Comparison of ENCODE assay signal across 23 cellular contexts in genomic region chrX:126723881-126724280, GRCh38.
"Had no signal": no experiment of that assay in that cellular context is flagged by ENCODE, and none has a peak within 500 bp of the region (broad histone marks: within the 10 kb centered on the region; RNA-seq: fewer than 3 reads in every experiment).

No MANE protein-coding gene starts in this region.

- H3K36me3 ChIP-seq: SJSA1 had no signal

- DNase-seq: activated CD4-positive, alpha-beta memory T cell treated with anti-CD3 and anti-CD28 coated beads, Interleukin-2, amount 10 ng/mL, durations not matched to agents 7 days and 5 days; activated CD4-positive, alpha-beta T cell treated with anti-CD3 and anti-CD28 coated beads for 36 hours; activated CD4-positive, alpha-beta T cell treated with anti-CD3 and anti-CD28 coated beads, Interleukin-2, amount 50 U/mL, for 1 hour; activated gamma-delta T cell; activated naive CD4-positive, alpha-beta T cell treated with anti-CD3 and anti-CD28 coated beads for 36 hours; activated T-cell treated with anti-CD3 and anti-CD28 coated beads for 4 hours; activated T-cell treated with anti-CD3 and anti-CD28 coated beads, Interleukin-2, amount 50 U/mL, for 48 hours; amygdala; NCI-H1092; NCI-H1417; NCI-H1930; NCI-H446 treated with DMSO at 0.1 percent for 48 hours; NCI-H524 treated with DMSO at 0.1 percent for 48 hours; NCI-H748 treated with DMSO at 0.1 percent for 48 hours; SHP77; T-helper 17 cell; T-helper 9 cell had no signal

- ATAC-seq: activated CD4-positive, alpha-beta T cell treated with anti-CD3 and anti-CD28 coated beads for 36 hours; activated T-helper 17 cell treated with anti-CD3 and anti-CD28 coated beads, Interleukin-2, amount 50 U/mL, for 72 hours; Panc1; T-helper 17 cell had no signal

- H3K4me3 ChIP-seq: SJSA1 had no signal

- H3K27ac ChIP-seq: KMS-11, SJSA1, VCaP had no signal

- H3K27me3 ChIP-seq: SJSA1 had no signal

- FAIRE-seq: astrocyte had no signal

- H3K9me3 ChIP-seq: SJSA1 had no signal

- H3K4me1 ChIP-seq: SJSA1 had no signal
